In genomic region chr12:108247130-108247529, GRCh38 we compare ENCODE assay signal across 22 cellular contexts.
"Had no signal": no experiment of that assay in that cellular context is flagged by ENCODE, and none has a peak within 500 bp of the region (broad histone marks: within the 10 kb centered on the region; RNA-seq: fewer than 3 reads in every experiment).

No MANE protein-coding gene starts in this region.

- ATAC-seq: effector memory CD8-positive, alpha-beta T cell; esophagus mucosa; foreskin keratinocyte; gastrocnemius medialis; gastroesophageal sphincter; heart left ventricle; heart right ventricle had no signal

- H3K9me3 Mint-ChIP-seq: dendritic cell treated with granulocyte-macrophage colony-stimulating factor and Interleukin-4, amounts not matched to agents 40 ng/mL and 50 ng/mL, for 4 days; effector memory CD8-positive, alpha-beta T cell; endodermal cell had no signal

- DNase-seq: colonic mucosa; cortex of kidney; dermis blood vessel endothelial cell; dorsolateral prefrontal cortex; effector CD4-positive, alpha-beta T cell; effector CD8-positive, alpha-beta T cell; effector memory CD4-positive, alpha-beta T cell; effector memory CD8-positive, alpha-beta T cell; endodermal cell; erythroblast; esophagus squamous epithelium; foreskin fibroblast; foreskin keratinocyte; foreskin melanocyte; gastrocnemius medialis; glutamatergic neuron; head of caudate nucleus; heart left ventricle; heart right ventricle had no signal

- H3K27ac Mint-ChIP-seq: dendritic cell treated with granulocyte-macrophage colony-stimulating factor and Interleukin-4, amounts not matched to agents 40 ng/mL and 50 ng/mL, for 4 days; effector memory CD8-positive, alpha-beta T cell; endodermal cell had no signal

- H3K4me3 Mint-ChIP-seq: dendritic cell treated with granulocyte-macrophage colony-stimulating factor and Interleukin-4, amounts not matched to agents 40 ng/mL and 50 ng/mL, for 4 days; effector memory CD8-positive, alpha-beta T cell; endodermal cell had no signal

- H3K4me1 Mint-ChIP-seq: endodermal cell had no signal
